13 cellular contexts compared by ENCODE assay signal in genomic region chr2:45469314-45470099, GRCh38.
DNase-seq lines count a peak whose midpoint lies in the region; ATAC-seq, FAIRE-seq and TF ChIP-seq lines count a peak whose summit lies in the region.
"Had no signal": no experiment of that assay in that cellular context is flagged by ENCODE, and none has a peak within 500 bp of the region (broad histone marks: within the 10 kb centered on the region; RNA-seq: fewer than 3 reads in every experiment).

No MANE protein-coding gene starts in this region.

- peaks cover 5 to 22% (median 15%) of the 10 kb centered on the region in 4 donors for H3K4me1 ChIP-seq in liver (ENCODE audit: control insufficient read depth in 4 of 4, insufficient read depth in 4 of 4, low read length in 3 of 4)

- 23% methylated on average over 2 of the region's 2 CpGs for WGBS in liver

- H3K4me1 Mint-ChIP-seq in T-helper 2 cell treated with Interferon-gamma antibody and Interleukin-4, amounts not matched to agents 5 μg/mL and 100 μg/mL, for 36 hours (ENCODE audit: low read depth): no peaks in the 10 kb centered on the region
- H3K4me1 Mint-ChIP-seq in activated naive CD8-positive, alpha-beta T cell treated with anti-CD3 and anti-CD28 coated beads for 36 hours: peaks cover 3% of the 10 kb centered on the region

- H3K36me3 ChIP-seq in liver (ENCODE audit: control insufficient read depth in 4 of 4, insufficient read depth in 3 of 4, low read depth in 1 of 4, low read length in 3 of 4): no peaks in the 10 kb centered on the region
- H3K36me3 ChIP-seq: cardiac muscle cell had no signal

- ATAC-seq in HG03280 (IDR thresholded peaks at IDR 0.05; ENCODE audit: unreplicated experiment): peak; percentile 73

- H3K36me3 Mint-ChIP-seq in T-helper 2 cell treated with Interferon-gamma antibody and Interleukin-4, amounts not matched to agents 5 μg/mL and 100 μg/mL, for 36 hours (ENCODE audit: low read depth): no peaks in the 10 kb centered on the region
- peaks cover 7% of the 10 kb centered on the region for H3K36me3 Mint-ChIP-seq in activated naive CD8-positive, alpha-beta T cell treated with anti-CD3 and anti-CD28 coated beads for 36 hours

- H3K9me3 Mint-ChIP-seq in T-helper 2 cell treated with Interferon-gamma antibody and Interleukin-4, amounts not matched to agents 5 μg/mL and 100 μg/mL, for 36 hours: no peaks in the 10 kb centered on the region
- H3K9me3 Mint-ChIP-seq in activated naive CD8-positive, alpha-beta T cell treated with anti-CD3 and anti-CD28 coated beads for 36 hours: no peaks in the 10 kb centered on the region
- H3K9me3 Mint-ChIP-seq: activated CD4-positive, alpha-beta memory T cell treated with anti-CD3 and anti-CD28 coated beads for 36 hours; CD4-positive, alpha-beta memory T cell had no signal

- no peak overlapping the region for H3K4me3 ChIP-seq in liver (ENCODE audit: low read depth in 1 of 3, low read length in 3 of 3)
- H3K4me3 ChIP-seq: cardiac muscle cell had no signal

- no peaks in the 10 kb centered on the region for H3K27me3 ChIP-seq in liver (ENCODE audit: control insufficient read depth in 4 of 4, insufficient read depth in 4 of 4, low read length in 3 of 4)
- H3K27me3 ChIP-seq: cardiac muscle cell had no signal

- TF ChIP-seq RAD21 in liver (IDR thresholded peaks at IDR 0.05): peak; percentile 38 to 58

- no peaks in the 10 kb centered on the region for H3K9me3 ChIP-seq in liver (ENCODE audit: control insufficient read depth in 4 of 4, low read length in 3 of 4)

- no peaks in the 10 kb centered on the region for H3K27me3 Mint-ChIP-seq in T-helper 2 cell treated with Interferon-gamma antibody and Interleukin-4, amounts not matched to agents 5 μg/mL and 100 μg/mL, for 36 hours (ENCODE audit: low read depth)
- H3K27me3 Mint-ChIP-seq in activated naive CD8-positive, alpha-beta T cell treated with anti-CD3 and anti-CD28 coated beads for 36 hours: no peaks in the 10 kb centered on the region
- H3K27me3 Mint-ChIP-seq: activated CD4-positive, alpha-beta memory T cell treated with anti-CD3 and anti-CD28 coated beads for 36 hours; CD4-positive, alpha-beta memory T cell; IgD-negative memory B cell had no signal

- H3K27ac ChIP-seq in VCaP: peak overlapping the region; percentile 53
- H3K27ac ChIP-seq in liver (ENCODE audit: low read depth in 1 of 2, low read length in 2 of 2): peak overlapping the region; percentile 58 to 83
- H3K27ac ChIP-seq: cardiac muscle cell had no signal

- H3K4me3 Mint-ChIP-seq in T-helper 2 cell treated with Interferon-gamma antibody and Interleukin-4, amounts not matched to agents 5 μg/mL and 100 μg/mL, for 36 hours: no peak overlapping the region
- no peak overlapping the region for H3K4me3 Mint-ChIP-seq in activated naive CD8-positive, alpha-beta T cell treated with anti-CD3 and anti-CD28 coated beads for 36 hours
- H3K4me3 Mint-ChIP-seq: activated CD4-positive, alpha-beta memory T cell treated with anti-CD3 and anti-CD28 coated beads for 36 hours; CD4-positive, alpha-beta memory T cell; IgD-negative memory B cell had no signal

- peak; percentile 38 for FAIRE-seq in GM12892 (lab: Jason Lieb, UNC)

- no peak overlapping the region for H3K27ac Mint-ChIP-seq in T-helper 2 cell treated with Interferon-gamma antibody and Interleukin-4, amounts not matched to agents 5 μg/mL and 100 μg/mL, for 36 hours
- H3K27ac Mint-ChIP-seq in activated naive CD8-positive, alpha-beta T cell treated with anti-CD3 and anti-CD28 coated beads for 36 hours: no peak overlapping the region
- H3K27ac Mint-ChIP-seq: activated CD4-positive, alpha-beta memory T cell treated with anti-CD3 and anti-CD28 coated beads for 36 hours; CD4-positive, alpha-beta memory T cell had no signal

- TF ChIP-seq POLR2A in GM12892 (IDR thresholded peaks at IDR 0.05; ENCODE audit: low read depth, low read length): no peak

- DNase-seq in GM12892 (ENCODE audit: insufficient read length) (no peak), GM10266 (ENCODE audit: extremely low spot score) (no peak)
- DNase-seq in activated effector memory CD4-positive, alpha-beta T cell treated with anti-CD3 and anti-CD28 coated beads, Interleukin-2, amount 50 U/mL, for 16 hours: no peak
- no peak for DNase-seq in T-helper 2 cell treated with Interferon-gamma antibody and Interleukin-4, amounts not matched to agents 5 μg/mL and 100 μg/mL, for 36 hours (ENCODE audit: low spot score)
- DNase-seq in activated naive CD8-positive, alpha-beta T cell treated with anti-CD3 and anti-CD28 coated beads for 36 hours: no peak
- DNase-seq: activated CD4-positive, alpha-beta memory T cell treated with anti-CD3 and anti-CD28 coated beads for 36 hours; CD4-positive, alpha-beta memory T cell; posterior cingulate gyrus had no signal

- no peak for TF ChIP-seq CTCF in VCaP (conservative IDR thresholded peaks at IDR 0.05)
- no peak for TF ChIP-seq CTCF in liver (IDR thresholded peaks at IDR 0.05; ENCODE audit: low read depth, low read length, missing input control)
- no peak for TF ChIP-seq CTCF in GM10266 (IDR thresholded peaks at IDR 0.05; ENCODE audit: control insufficient read depth, insufficient read depth, low read depth, missing control alignments)

- H3K9ac ChIP-seq in liver (ENCODE audit: low read depth in 1 of 2, low read length in 2 of 2): no peak overlapping the region

TF ChIP-seq in liver, 16 proteins besides CTCF, POLR2A, EP300 and RAD21:
- peak; percentile 67 for TF ChIP-seq MAX (IDR thresholded peaks at IDR 0.05)
- TF ChIP-seq FOXA2 (IDR thresholded peaks at IDR 0.05): peak; percentile 97
- TF ChIP-seq JUND (IDR thresholded peaks at IDR 0.05): peak; percentile 30 to 79
- peak; percentile 87 for TF ChIP-seq SP1 (IDR thresholded peaks at IDR 0.05)
- TF ChIP-seq HNF4A (conservative IDR thresholded peaks at IDR 0.05): peak; percentile 84 to 89
- TF ChIP-seq RXRA (IDR thresholded peaks at IDR 0.05): peak; percentile 72 to 91
- TF ChIP-seq NR2F2 (IDR thresholded peaks at IDR 0.05): peak; percentile 47
- peak; percentile 95 for TF ChIP-seq FOXA1 (IDR thresholded peaks at IDR 0.05)
- peak; percentile 39 for TF ChIP-seq HNF4G (IDR thresholded peaks at IDR 0.05)
- peak; percentile 52 for TF ChIP-seq REST (IDR thresholded peaks at IDR 0.05)
- no peak for TF ChIP-seq ATF3 (IDR thresholded peaks at IDR 0.05)
- peak in 1 of 2 donors; percentile 34 for TF ChIP-seq EGR1 (IDR thresholded peaks at IDR 0.05; ENCODE audit: low read depth in 2 of 2)
- TF ChIP-seq TAF1 (conservative IDR thresholded peaks at IDR 0.05): no peak
- no peak for TF ChIP-seq YY1 (IDR thresholded peaks at IDR 0.05)
- no peak for TF ChIP-seq GABPA (IDR thresholded peaks at IDR 0.05 in 1 of 2, conservative IDR thresholded peaks at IDR 0.05 in 1 of 2)
- TF ChIP-seq ZBTB33 (IDR thresholded peaks at IDR 0.05): peak; percentile 76
